Comparison of ENCODE assay signal across 2 cellular contexts in genomic region chrX:34586507-34586906, GRCh38.
A peak's percentile ranks its signal among the peaks of the same experiment; 100 is the strongest.
TF ChIP-seq lines count a peak whose summit lies in the region.

No MANE protein-coding gene starts in this region.

TF ChIP-seq in IMR-90, 13 proteins besides CTCF, POLR2A, EP300 and RAD21:
- peak; percentile 78 for TF ChIP-seq MAFK (IDR thresholded peaks at IDR 0.05; ENCODE audit: low read depth, low read length)
- no peak for TF ChIP-seq BHLHE40 (IDR thresholded peaks at IDR 0.05; ENCODE audit: low read depth, low read length)

TF ChIP-seq in GM12878, 131 proteins besides CTCF, POLR2A, EP300 and RAD21:
- TF ChIP-seq SIX5 (IDR thresholded peaks at IDR 0.05; ENCODE audit: low read depth, low read length, severe bottlenecking) (no peak), NRF1 (conservative IDR thresholded peaks at IDR 0.05; ENCODE audit: low read depth, low read length) (no peak), NR2C1 (IDR thresholded peaks at IDR 0.05) (no peak), MTA2 (IDR thresholded peaks at IDR 0.05; ENCODE audit: low read depth) (no peak), STAT3 (IDR thresholded peaks at IDR 0.05; ENCODE audit: low read depth, low read length) (no peak), HSF1 (IDR thresholded peaks at IDR 0.05; ENCODE audit: low read depth, low read length) (no peak), ZBED1 (IDR thresholded peaks at IDR 0.05; ENCODE audit: borderline replicate concordance) (no peak), CHD2 (IDR thresholded peaks at IDR 0.05; ENCODE audit: borderline replicate concordance, low read depth, low read length) (no peak), JUNB (IDR thresholded peaks at IDR 0.05) (no peak), MLLT1 (IDR thresholded peaks at IDR 0.05) (no peak), NR2C2 (IDR thresholded peaks at IDR 0.05; ENCODE audit: borderline replicate concordance, control insufficient read depth, insufficient read length, low read depth) (no peak), GABPA (IDR thresholded peaks at IDR 0.05; ENCODE audit: low read depth) (no peak), TAF1 (IDR thresholded peaks at IDR 0.05; ENCODE audit: borderline replicate concordance, low read depth, low read length) (no peak), NFYA (IDR thresholded peaks at IDR 0.05; ENCODE audit: borderline replicate concordance, low read depth, low read length) (no peak), CHD1 (IDR thresholded peaks at IDR 0.05; ENCODE audit: low read depth, low read length) (no peak)
